ENCODE assay signal across 20 cellular contexts in the genomic region with DNA sequence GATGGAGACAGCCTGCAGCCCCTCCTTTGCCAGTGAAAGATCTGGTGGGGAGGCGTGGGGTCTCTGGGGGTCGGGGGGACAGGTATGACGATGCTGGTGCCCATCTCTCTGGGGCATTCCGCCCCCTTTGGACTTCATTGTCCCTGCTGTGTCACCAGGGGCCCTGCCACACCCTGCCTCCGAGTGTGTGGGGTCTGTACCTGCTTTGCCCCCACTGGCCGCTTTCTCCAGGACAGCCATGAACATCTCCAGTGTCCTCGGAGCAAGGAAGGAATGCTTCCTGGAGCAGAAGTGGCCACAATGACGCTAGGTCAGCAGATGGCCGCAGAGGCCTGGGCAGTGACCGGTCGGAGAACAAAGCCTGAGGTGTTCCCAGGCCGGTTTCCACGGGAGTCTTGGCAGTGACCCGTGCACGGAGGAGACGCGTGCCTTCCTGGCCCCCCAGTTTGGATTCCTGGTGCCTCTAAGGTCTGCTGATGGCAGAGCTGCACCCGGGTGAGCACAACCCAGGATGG.
"Had no signal": no experiment of that assay in that cellular context is flagged by ENCODE, and none has a peak within 500 bp of the region (broad histone marks: within the 10 kb centered on the region; RNA-seq: fewer than 3 reads in every experiment).

No MANE protein-coding gene starts in this region.

- DNase-seq: activated CD4-positive, alpha-beta T cell treated with anti-CD3 and anti-CD28 coated beads for 4 hours; activated CD8-positive, alpha-beta memory T cell treated with anti-CD3 and anti-CD28 coated beads, Interleukin-2, amount 50 U/mL, for 48 hours; activated CD8-positive, alpha-beta T cell treated with anti-CD3 and anti-CD28 coated beads, Interleukin-2, amount 10 ng/mL, durations not matched to agents 7 days and 5 days; activated naive CD4-positive, alpha-beta T cell treated with anti-CD3 and anti-CD28 coated beads, Interleukin-2, amount 50 U/mL, for 16 hours; activated naive CD8-positive, alpha-beta T cell treated with anti-CD3 and anti-CD28 coated beads, Interleukin-2, amount 10 ng/mL, durations not matched to agents 7 days and 5 days; activated T-cell treated with anti-CD3 and anti-CD28 coated beads, Interleukin-2, amount 50 U/mL, for 1 hour; adrenal gland; anterior cingulate cortex; KG1; MV-4-11; NCI-H1092 treated with DMSO at 0.1 percent for 48 hours; NCI-H1436; NCI-H187; NCI-H2081; NCI-H524; PC-3; SHP77 had no signal

- H3K27ac Mint-ChIP-seq: activated CD8-positive, alpha-beta T cell treated with anti-CD3 and anti-CD28 coated beads, Interleukin-2, amount 10 ng/mL, durations not matched to agents 7 days and 5 days; activated naive CD8-positive, alpha-beta T cell treated with anti-CD3 and anti-CD28 coated beads, Interleukin-2, amount 10 ng/mL, durations not matched to agents 7 days and 5 days; T-helper 1 cell treated with Interleukin-12 subunit alpha and Interleukin-12 subunit beta and Interleukin-4 antibody, amounts not matched to agents 30 μg/mL and 1 μg/mL, for 36 hours had no signal

- H3K9me3 Mint-ChIP-seq: activated naive CD8-positive, alpha-beta T cell treated with anti-CD3 and anti-CD28 coated beads, Interleukin-2, amount 10 ng/mL, durations not matched to agents 7 days and 5 days; T-helper 1 cell treated with Interleukin-12 subunit alpha and Interleukin-12 subunit beta and Interleukin-4 antibody, amounts not matched to agents 30 μg/mL and 1 μg/mL, for 36 hours had no signal

- H3K4me3 ChIP-seq: adrenal gland, SJSA1 had no signal

- H3K4me1 ChIP-seq: adrenal gland, SJSA1 had no signal

- H3K36me3 ChIP-seq: adrenal gland, SJSA1 had no signal

- H3K27me3 ChIP-seq: adrenal gland, SJSA1 had no signal

- ATAC-seq: activated CD4-positive, CD25-positive, alpha-beta regulatory T cell treated with anti-CD3 and anti-CD28 coated beads, Interleukin-2, amount 50 U/mL, for 24 hours; activated CD8-positive, alpha-beta T cell treated with anti-CD3 and anti-CD28 coated beads, Interleukin-2, amount 10 ng/mL, durations not matched to agents 7 days and 5 days; PC-3 had no signal

- H3K9me3 ChIP-seq: adrenal gland, SJSA1 had no signal

- H3K36me3 Mint-ChIP-seq: activated naive CD8-positive, alpha-beta T cell treated with anti-CD3 and anti-CD28 coated beads, Interleukin-2, amount 10 ng/mL, durations not matched to agents 7 days and 5 days had no signal

- H3K27me3 Mint-ChIP-seq: activated naive CD8-positive, alpha-beta T cell treated with anti-CD3 and anti-CD28 coated beads, Interleukin-2, amount 10 ng/mL, durations not matched to agents 7 days and 5 days had no signal

- H3K4me3 Mint-ChIP-seq: activated CD8-positive, alpha-beta T cell treated with anti-CD3 and anti-CD28 coated beads, Interleukin-2, amount 10 ng/mL, durations not matched to agents 7 days and 5 days; activated naive CD8-positive, alpha-beta T cell treated with anti-CD3 and anti-CD28 coated beads, Interleukin-2, amount 10 ng/mL, durations not matched to agents 7 days and 5 days; T-helper 1 cell treated with Interleukin-12 subunit alpha and Interleukin-12 subunit beta and Interleukin-4 antibody, amounts not matched to agents 30 μg/mL and 1 μg/mL, for 36 hours had no signal

- H3K4me1 Mint-ChIP-seq: activated naive CD8-positive, alpha-beta T cell treated with anti-CD3 and anti-CD28 coated beads, Interleukin-2, amount 10 ng/mL, durations not matched to agents 7 days and 5 days had no signal

- H3K27ac ChIP-seq: adrenal gland, SJSA1 had no signal
